In genomic region chr10:93062499-93063216, GRCh38 we compare ENCODE assay signal across 9 cellular contexts. TPM values are rescaled to one million over a fixed set of nuclear protein-coding genes. Genes with fewer than 3 reads are reported as not detected.
DNase-seq lines count a peak whose midpoint lies in the region; ATAC-seq and TF ChIP-seq lines count a peak whose summit lies in the region.
"Had no signal": no experiment of that assay in that cellular context is flagged by ENCODE, and none has a peak within 500 bp of the region (broad histone marks: within the 10 kb centered on the region; RNA-seq: fewer than 3 reads in every experiment).

No MANE protein-coding gene starts in this region.

- no peak for TF ChIP-seq EP300 in esophagus muscularis mucosa (IDR thresholded peaks at IDR 0.05)

- peaks cover 0 to 100% (median 18%) of the 10 kb centered on the region in 4 donors for H3K27me3 ChIP-seq in esophagus muscularis mucosa

- peaks cover 6% of the 10 kb centered on the region for H3K36me3 Mint-ChIP-seq in T-helper 2 cell treated with Interferon-gamma antibody and Interleukin-4, amounts not matched to agents 5 μg/mL and 100 μg/mL, for 36 hours (ENCODE audit: low read depth)
- peaks cover 23% of the 10 kb centered on the region for H3K36me3 Mint-ChIP-seq in nephron progenitor cell (ENCODE audit: low read depth)

- H3K27ac ChIP-seq in esophagus muscularis mucosa (replicated peaks in 1 of 4) = no peak overlapping the region
- H3K27ac ChIP-seq: C4-2B had no signal

- no peaks in the 10 kb centered on the region for H3K9me3 Mint-ChIP-seq in T-helper 2 cell treated with Interferon-gamma antibody and Interleukin-4, amounts not matched to agents 5 μg/mL and 100 μg/mL, for 36 hours
- H3K9me3 Mint-ChIP-seq in nephron progenitor cell = peaks cover 26% of the 10 kb centered on the region

- TF ChIP-seq CTCF in esophagus muscularis mucosa (IDR thresholded peaks at IDR 0.05) (peak in 2 of 3 experiments; percentile 37 to 46), nephron progenitor cell (IDR thresholded peaks at IDR 0.05) (peak; percentile 61)

- no peak for TF ChIP-seq POLR2A in esophagus muscularis mucosa (IDR thresholded peaks at IDR 0.05; ENCODE audit: low read depth)

- peak overlapping the region; percentile 68 for H3K4me3 Mint-ChIP-seq in T-helper 2 cell treated with Interferon-gamma antibody and Interleukin-4, amounts not matched to agents 5 μg/mL and 100 μg/mL, for 36 hours
- H3K4me3 Mint-ChIP-seq in nephron progenitor cell = peak overlapping the region; percentile 78

- H3K4me1 Mint-ChIP-seq in T-helper 2 cell treated with Interferon-gamma antibody and Interleukin-4, amounts not matched to agents 5 μg/mL and 100 μg/mL, for 36 hours (ENCODE audit: low read depth) = peaks cover 3% of the 10 kb centered on the region
- H3K4me1 Mint-ChIP-seq in nephron progenitor cell = peaks cover 10% of the 10 kb centered on the region

- peaks cover 18 to 46% (median 42%) of the 10 kb centered on the region in 4 donors for H3K4me1 ChIP-seq in esophagus muscularis mucosa

- H3K9me3 ChIP-seq in esophagus muscularis mucosa = no peaks in the 10 kb centered on the region

- ATAC-seq in activated CD4-positive, CD25-positive, alpha-beta regulatory T cell treated with anti-CD3 and anti-CD28 coated beads, Interleukin-2, amount 50 U/mL, for 24 hours = peak; percentile 62 to 67

- H3K27me3 Mint-ChIP-seq in T-helper 2 cell treated with Interferon-gamma antibody and Interleukin-4, amounts not matched to agents 5 μg/mL and 100 μg/mL, for 36 hours (ENCODE audit: low read depth) = peaks cover 58% of the 10 kb centered on the region
- peaks cover 98% of the 10 kb centered on the region for H3K27me3 Mint-ChIP-seq in nephron progenitor cell (ENCODE audit: low read depth, poor library complexity)

- H3K27ac Mint-ChIP-seq in T-helper 2 cell treated with Interferon-gamma antibody and Interleukin-4, amounts not matched to agents 5 μg/mL and 100 μg/mL, for 36 hours = no peak overlapping the region
- H3K27ac Mint-ChIP-seq in nephron progenitor cell = no peak overlapping the region

- H3K36me3 ChIP-seq in esophagus muscularis mucosa = peaks cover 0 to 19% (median 4%) of the 10 kb centered on the region in 4 donors

- peak overlapping the region; percentile 19 to 49 (median 39) for H3K4me3 ChIP-seq in esophagus muscularis mucosa

- intact Hi-C loops in esophagus muscularis mucosa (cut with DNase I) = no loop called here

- DNase-seq in activated CD4-positive, CD25-positive, alpha-beta regulatory T cell (lab: John Stamatoyannopoulos, UW) = no peak
- DNase-seq in T-helper 2 cell treated with Interferon-gamma antibody and Interleukin-4, amounts not matched to agents 5 μg/mL and 100 μg/mL, for 36 hours (ENCODE audit: low spot score) = peak; percentile 50
- DNase-seq in esophagus muscularis mucosa (ENCODE audit: extremely low spot score) = no peak
- DNase-seq in nephron progenitor cell = peak; percentile 69
- no peak for DNase-seq in NOMO-1 treated with dmso at 0.1 percent for 144 hours (lab: John Stamatoyannopoulos, UW; ENCODE audit: unreplicated experiment)
- no peak for DNase-seq in DMS153 treated with DMSO at 0.1 percent for 48 hours (lab: John Stamatoyannopoulos, UW; ENCODE audit: unreplicated experiment)
- no peak for DNase-seq in HPDE6-E6E7 (ENCODE audit: extremely low spot score)

- 2% methylated on average over 29 of the region's 72 CpGs for WGBS in esophagus muscularis mucosa

RNA-seq across cellular contexts. Expression of gene CYP26C1, which starts 2.1 kb away (rescaled TPM):
- total RNA-seq in esophagus muscularis mucosa = under 1 TPM in 3 of 4 donors, not detected in 1; under 0.01 to 0.39 (median under 0.01) TPM

RNA-seq across cellular contexts. Expression of gene CYP26A1, which starts 11.0 kb away (rescaled TPM):
- not detected for total RNA-seq in esophagus muscularis mucosa

Comparison
In these comparisons a context has a peak if more than half of its experiments do, and no peak if none do; other contexts are left out.
1. DNase-seq: peak in T-helper 2 cell treated with Interferon-gamma antibody and Interleukin-4, amounts not matched to agents 5 μg/mL and 100 μg/mL, for 36 hours (single experiment) and nephron progenitor cell (single experiment); none in activated CD4-positive, CD25-positive, alpha-beta regulatory T cell (0 of 4), esophagus muscularis mucosa (single experiment), NOMO-1 treated with dmso at 0.1 percent for 144 hours (single experiment), DMS153 treated with DMSO at 0.1 percent for 48 hours (single experiment) and HPDE6-E6E7 (single experiment).